In genomic region chr1:212588137-212588510, GRCh38 we compare ENCODE assay signal across 22 cellular contexts.
"Had no signal": no experiment of that assay in that cellular context is flagged by ENCODE, and none has a peak within 500 bp of the region (broad histone marks: within the 10 kb centered on the region; RNA-seq: fewer than 3 reads in every experiment).

No MANE protein-coding gene starts in this region.

- H3K27ac Mint-ChIP-seq: activated naive CD8-positive, alpha-beta T cell treated with anti-CD3 and anti-CD28 coated beads for 36 hours; activated T-helper 1 cell treated with anti-CD3 and anti-CD28 coated beads, Interleukin-12 subunit alpha, Interleukin-12 subunit beta, Interleukin-2, Interleukin-4 antibody, amounts not matched to agents 30 ng/mL and 10 ng/mL and 1 ng/mL, durations not matched to agents 14 hours and 24 hours and 36 hours; nephron; T-cell had no signal

- H3K36me3 ChIP-seq: colonic mucosa, gastroesophageal sphincter, heart right ventricle, left lung had no signal

- FAIRE-seq: endometrium had no signal

- H3K4me3 ChIP-seq: body of pancreas, colonic mucosa, gastroesophageal sphincter, heart right ventricle, left lung had no signal

- DNase-seq: activated CD4-positive, alpha-beta T cell treated with anti-CD3 and anti-CD28 coated beads for 1 hour; activated CD4-positive, alpha-beta T cell treated with anti-CD3 and anti-CD28 coated beads, Interleukin-2, amount 50 U/mL, for 4 hours; activated naive CD8-positive, alpha-beta T cell treated with anti-CD3 and anti-CD28 coated beads for 36 hours; amniotic stem cell; body of pancreas; central memory CD4-positive, alpha-beta T cell; colonic mucosa; heart right ventricle; left lung; midbrain; occipital lobe; retina; stimulated activated CD4-positive, alpha-beta T cell treated with anti-CD3 and anti-CD28 coated beads, Interleukin-12 subunit alpha, Interleukin-12 subunit beta, amount 100 ng/mL, for 4 hours; stimulated activated CD4-positive, alpha-beta T cell treated with anti-CD3 and anti-CD28 coated beads, Interleukin-1b, Interleukin-23, amount 100 ng/mL, for 48 hours; stimulated activated CD8-positive, alpha-beta memory T cell treated with anti-CD3 and anti-CD28 coated beads, Interleukin-4, amount 100 ng/mL, for 48 hours; stimulated activated naive CD4-positive, alpha-beta T cell; T-cell; T-helper 9 cell had no signal

- ATAC-seq: body of pancreas, gastroesophageal sphincter, heart right ventricle, left lung, T-cell had no signal

- H3K9me3 Mint-ChIP-seq: activated naive CD8-positive, alpha-beta T cell treated with anti-CD3 and anti-CD28 coated beads for 36 hours; activated T-helper 1 cell treated with anti-CD3 and anti-CD28 coated beads, Interleukin-12 subunit alpha, Interleukin-12 subunit beta, Interleukin-2, Interleukin-4 antibody, amounts not matched to agents 30 ng/mL and 10 ng/mL and 1 ng/mL, durations not matched to agents 14 hours and 24 hours and 36 hours; nephron; T-cell had no signal

- H3K4me1 ChIP-seq: body of pancreas, colonic mucosa, gastroesophageal sphincter, heart right ventricle, left lung had no signal

- H3K27me3 ChIP-seq: body of pancreas, colonic mucosa had no signal

- H3K36me3 Mint-ChIP-seq: activated naive CD8-positive, alpha-beta T cell treated with anti-CD3 and anti-CD28 coated beads for 36 hours; T-cell had no signal

- H3K27ac ChIP-seq: body of pancreas, colonic mucosa, gastroesophageal sphincter, heart right ventricle, left lung had no signal

- H3K9me3 ChIP-seq: body of pancreas, colonic mucosa, gastroesophageal sphincter, heart right ventricle, left lung had no signal

- H3K4me3 Mint-ChIP-seq: activated naive CD8-positive, alpha-beta T cell treated with anti-CD3 and anti-CD28 coated beads for 36 hours; activated T-helper 1 cell treated with anti-CD3 and anti-CD28 coated beads, Interleukin-12 subunit alpha, Interleukin-12 subunit beta, Interleukin-2, Interleukin-4 antibody, amounts not matched to agents 30 ng/mL and 10 ng/mL and 1 ng/mL, durations not matched to agents 14 hours and 24 hours and 36 hours; nephron; T-cell had no signal

- H3K4me1 Mint-ChIP-seq: activated naive CD8-positive, alpha-beta T cell treated with anti-CD3 and anti-CD28 coated beads for 36 hours; T-cell had no signal
